ENCODE assay signal across 1 cellular context in genomic region chr3:190972840-190973270, GRCh38.
A peak's percentile ranks its signal among the peaks of the same experiment; 100 is the strongest.
TF ChIP-seq lines count a peak whose summit lies in the region.

No MANE protein-coding gene starts in this region.

TF ChIP-seq in HEK293, 187 proteins besides CTCF, POLR2A, EP300 and RAD21 (continued from another document and continues in another):
- TF ChIP-seq ZSCAN5A (tag by site-specific recombination; IDR thresholded peaks at IDR 0.05) (no peak), ZNF501 (tag by site-specific recombination; IDR thresholded peaks at IDR 0.05) (no peak), ZNF776 (tag by site-specific recombination; IDR thresholded peaks at IDR 0.05; ENCODE audit: borderline replicate concordance) (no peak), ZNF341 (tag by site-specific recombination; IDR thresholded peaks at IDR 0.05; ENCODE audit: low read depth) (peak; percentile 88), KLF9 (tag by site-specific recombination; IDR thresholded peaks at IDR 0.05; ENCODE audit: low read depth) (no peak; the same call in 1 of the 2 replicates), GLIS1 (tag by site-specific recombination; IDR thresholded peaks at IDR 0.05) (peak; percentile 80), IKZF3 (tag by site-specific recombination; IDR thresholded peaks at IDR 0.05) (peak; percentile 87), ZNF571 (tag by site-specific recombination; IDR thresholded peaks at IDR 0.05) (no peak), ZNF626 (tag by site-specific recombination; IDR thresholded peaks at IDR 0.05) (no peak), ZNF157 (tag by site-specific recombination; IDR thresholded peaks at IDR 0.05) (no peak), GLI2 (tag by site-specific recombination; IDR thresholded peaks at IDR 0.05; ENCODE audit: borderline replicate concordance, low read depth) (peak; percentile 99), KLF7 (tag by site-specific recombination; IDR thresholded peaks at IDR 0.05; ENCODE audit: borderline replicate concordance) (peak; percentile 80), ZNF449 (tag by site-specific recombination; IDR thresholded peaks at IDR 0.05) (peak; percentile 55; the same call in 1 of the 2 replicates), ZNF654 (tag by site-specific recombination; IDR thresholded peaks at IDR 0.05; ENCODE audit: low read depth) (no peak), ZNF133 (tag by site-specific recombination; IDR thresholded peaks at IDR 0.05) (no peak), PRDM2 (tag by site-specific recombination; IDR thresholded peaks at IDR 0.05; ENCODE audit: borderline replicate concordance) (no peak), ZBTB49 (tag by site-specific recombination; IDR thresholded peaks at IDR 0.05; ENCODE audit: low read depth) (no peak), ZNF645 (tag by site-specific recombination; IDR thresholded peaks at IDR 0.05) (no peak), ZNF707 (tag by site-specific recombination; IDR thresholded peaks at IDR 0.05) (no peak), KLF10 (tag by site-specific recombination; IDR thresholded peaks at IDR 0.05) (peak; percentile 84), ZNF362 (tag by site-specific recombination; IDR thresholded peaks at IDR 0.05) (no peak), ZNF548 (tag by site-specific recombination; IDR thresholded peaks at IDR 0.05) (peak; percentile 89), ZNF121 (tag by site-specific recombination; IDR thresholded peaks at IDR 0.05) (no peak), ZNF76 (tag by site-specific recombination; IDR thresholded peaks at IDR 0.05; ENCODE audit: borderline replicate concordance, low read depth) (no peak), ZNF792 (tag by site-specific recombination; IDR thresholded peaks at IDR 0.05) (no peak), ZFP37 (tag by site-specific recombination; IDR thresholded peaks at IDR 0.05) (0 out of 2 replicates have a peak, but pooled peaks have one; percentile 38), ZNF48 (tag by site-specific recombination; IDR thresholded peaks at IDR 0.05) (no peak), ZNF529 (tag by site-specific recombination; IDR thresholded peaks at IDR 0.05; ENCODE audit: insufficient replicate concordance) (no peak), ZBTB26 (tag by site-specific recombination; optimal IDR thresholded peaks at IDR 0.05) (no peak), ZXDB (tag by site-specific recombination; IDR thresholded peaks at IDR 0.05) (peak; percentile 91), ZSCAN16 (tag by site-specific recombination; IDR thresholded peaks at IDR 0.05) (no peak), TRIM28 (IDR thresholded peaks at IDR 0.05; ENCODE audit: borderline replicate concordance, low read length) (peak; percentile 91), WT1 (tag by site-specific recombination; IDR thresholded peaks at IDR 0.05) (peak; percentile 98), GLIS2 (tag by site-specific recombination; IDR thresholded peaks at IDR 0.05) (peak; percentile 81), ZBTB10 (tag by site-specific recombination; IDR thresholded peaks at IDR 0.05) (no peak), SP2 (tag by site-specific recombination; IDR thresholded peaks at IDR 0.05) (peak; percentile 58), ZNF24 (tag by site-specific recombination; IDR thresholded peaks at IDR 0.05) (peak; percentile 93), ZNF639 (tag by site-specific recombination; IDR thresholded peaks at IDR 0.05) (peak; percentile 97), ZNF19 (tag by site-specific recombination; IDR thresholded peaks at IDR 0.05; ENCODE audit: low read depth) (no peak), ZNF155 (tag by site-specific recombination; IDR thresholded peaks at IDR 0.05) (no peak), ZNF211 (tag by site-specific recombination; IDR thresholded peaks at IDR 0.05; ENCODE audit: low read depth) (no peak), ZNF366 (tag by site-specific recombination; conservative IDR thresholded peaks at IDR 0.05) (peak; percentile 91), ZNF660 (tag by site-specific recombination; IDR thresholded peaks at IDR 0.05) (0 out of 2 replicates have a peak, but pooled peaks have one; percentile 32), ZSCAN23 (tag by site-specific recombination; IDR thresholded peaks at IDR 0.05) (0 out of 2 replicates have a peak, but pooled peaks have one; percentile 49), ZNF302 (tag by site-specific recombination; IDR thresholded peaks at IDR 0.05; ENCODE audit: low read depth) (no peak), OVOL3 (tag by site-specific recombination; IDR thresholded peaks at IDR 0.05) (peak; percentile 78), ZNF140 (tag by site-specific recombination; IDR thresholded peaks at IDR 0.05) (no peak), ZNF658 (tag by site-specific recombination; IDR thresholded peaks at IDR 0.05) (no peak)
